In genomic region chr5:73451218-73452130, GRCh38 we compare ENCODE assay signal across 7 cellular contexts. TPM values are rescaled to one million over a fixed set of nuclear protein-coding genes. Genes with fewer than 3 reads are reported as not detected.
A peak's percentile ranks its signal among the peaks of the same experiment; 100 is the strongest.
DNase-seq lines count a peak whose midpoint lies in the region; ATAC-seq and TF ChIP-seq lines count a peak whose summit lies in the region.

No MANE protein-coding gene starts in this region.

- H3K4me1 ChIP-seq in tibial artery = peaks cover 0 to 35% (median 24%) of the 10 kb centered on the region in 4 donors

- peaks cover 8% of the 10 kb centered on the region for H3K36me3 Mint-ChIP-seq in natural killer cell treated with Interleukin-12 subunit alpha and Interleukin-12 subunit beta and Interleukin-15 and Interleukin-18, amount 100 ng/mL, for 72 hours

- no peak overlapping the region for H3K27ac ChIP-seq in tibial artery

- H3K4me3 Mint-ChIP-seq in natural killer cell treated with Interleukin-12 subunit alpha and Interleukin-12 subunit beta and Interleukin-15 and Interleukin-18, amount 100 ng/mL, for 72 hours = no peak overlapping the region

- peaks cover 33 to 56% of the 10 kb centered on the region in 2 donors for H3K27me3 Mint-ChIP-seq in natural killer cell treated with Interleukin-12 subunit alpha and Interleukin-12 subunit beta and Interleukin-15 and Interleukin-18, amount 100 ng/mL, for 72 hours

- H3K27ac Mint-ChIP-seq in natural killer cell treated with Interleukin-12 subunit alpha and Interleukin-12 subunit beta and Interleukin-15 and Interleukin-18, amount 100 ng/mL, for 72 hours = peak overlapping the region in 1 of 2 donors; percentile 62

- peaks cover 7 to 86% of the 10 kb centered on the region in 2 donors for H3K27me3 ChIP-seq in tibial artery

- peaks cover 14 to 16% of the 10 kb centered on the region in 2 donors for H3K4me1 Mint-ChIP-seq in natural killer cell treated with Interleukin-12 subunit alpha and Interleukin-12 subunit beta and Interleukin-15 and Interleukin-18, amount 100 ng/mL, for 72 hours (ENCODE audit: low read depth in 2 of 2)

- ATAC-seq in natural killer cell treated with Interleukin-12 subunit alpha and Interleukin-12 subunit beta and Interleukin-15 and Interleukin-18, amount 100 ng/mL, for 72 hours = peak; percentile 50 to 58

- peak; percentile 33 for DNase-seq in NCI-H1092 (lab: John Stamatoyannopoulos, UW)
- DNase-seq in activated CD8-positive, alpha-beta memory T cell treated with anti-CD3 and anti-CD28 coated beads for 48 hours (ENCODE audit: low read depth in 2 of 3, low spot score in 2 of 3) = peak in 2 of 3 experiments; percentile 41 to 55
- DNase-seq in epithelial cell of esophagus (ENCODE audit: low read depth) = peak; percentile 58
- DNase-seq in natural killer cell treated with Interleukin-12 subunit alpha and Interleukin-12 subunit beta and Interleukin-15 and Interleukin-18, amount 100 ng/mL, for 72 hours (ENCODE audit: low spot score) = peak; percentile 73
- peak in 1 of 2 donors; percentile 73 for DNase-seq in tibial artery
- no peak for DNase-seq in NCI-H2196 treated with DMSO at 0.1 percent for 48 hours (lab: John Stamatoyannopoulos, UW; ENCODE audit: unreplicated experiment)

- peak; percentile 91 for TF ChIP-seq CTCF in GM12874 (IDR thresholded peaks at IDR 0.05; ENCODE audit: insufficient read depth, low read depth, low read length)
- TF ChIP-seq CTCF in epithelial cell of esophagus (IDR thresholded peaks at IDR 0.05; ENCODE audit: insufficient read depth, low read depth, low read length, missing control alignments) = peak; percentile 41
- TF ChIP-seq CTCF in tibial artery (IDR thresholded peaks at IDR 0.05) = peak; percentile 63 to 82

- no peaks in the 10 kb centered on the region for H3K36me3 ChIP-seq in tibial artery

- no peaks in the 10 kb centered on the region for H3K9me3 ChIP-seq in tibial artery

- no peaks in the 10 kb centered on the region for H3K9me3 Mint-ChIP-seq in natural killer cell treated with Interleukin-12 subunit alpha and Interleukin-12 subunit beta and Interleukin-15 and Interleukin-18, amount 100 ng/mL, for 72 hours

- intact Hi-C loops in tibial artery (cut with DNase I; ENCODE audit: low total_unique reads) = loop anchor here (2.0 to 5.0 kb wide), 2 partner anchors 15 to 234 kb away; no protein-coding TSS in a partner anchor

- H3K4me3 ChIP-seq in epithelial cell of esophagus (ENCODE audit: low read length) (peak overlapping the region; percentile 8), tibial artery (peak overlapping the region in 1 of 2 donors; percentile 19)

RNA-seq across cellular contexts. Expression of gene FOXD1, which starts 2.9 kb away (rescaled TPM):
- 1 to 10 TPM; 1.5 to 2.0 TPM for total RNA-seq in natural killer cell treated with Interleukin-12 subunit alpha and Interleukin-12 subunit beta and Interleukin-15 and Interleukin-18, amount 100 ng/mL, for 72 hours

RNA-seq across cellular contexts. Expression of gene BTF3, which starts 46.8 kb away (rescaled TPM):
- total RNA-seq in natural killer cell treated with Interleukin-12 subunit alpha and Interleukin-12 subunit beta and Interleukin-15 and Interleukin-18, amount 100 ng/mL, for 72 hours = 100 to 1,000 TPM; 426 to 537 TPM

Comparison
In these comparisons a context has a peak if more than half of its experiments do, and no peak if none do; other contexts are left out.
1. CTCF ChIP-seq: peak in every context shown above with its lines; median percentile 91 in GM12874; 72 in tibial artery; 41 in epithelial cell of esophagus.